Comparison of ENCODE assay signal across 35 cellular contexts in the genomic region with DNA sequence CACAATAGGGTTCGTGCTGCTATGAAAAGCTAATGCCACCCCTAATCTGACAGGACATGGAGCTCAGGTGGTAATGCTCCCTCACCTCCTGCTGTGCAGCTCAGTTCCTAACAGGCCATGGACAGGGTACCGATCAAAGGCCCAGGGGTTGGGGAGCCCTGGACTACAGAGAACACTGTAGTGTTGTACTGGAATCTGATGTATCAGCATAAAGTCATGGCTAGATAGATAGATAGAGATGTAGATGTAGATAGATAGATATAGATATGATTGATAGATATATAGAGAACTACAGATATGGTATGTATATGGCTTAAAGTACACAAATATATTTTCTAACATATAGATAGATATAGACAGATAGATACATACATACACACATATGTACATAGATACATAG.
"Had no signal": no experiment of that assay in that cellular context is flagged by ENCODE, and none has a peak within 500 bp of the region (broad histone marks: within the 10 kb centered on the region; RNA-seq: fewer than 3 reads in every experiment).

No MANE protein-coding gene starts in this region.

- H3K4me3 ChIP-seq: MG63 had no signal

- H3K9me3 ChIP-seq: MG63 had no signal

- H3K27me3 ChIP-seq: MG63 had no signal

- H3K36me3 ChIP-seq: MG63 had no signal

- DNase-seq: Kasumi-1, MG63, MM.1S, MV-4-11, NCI-H1048, NCI-H1092, NCI-H1092 treated with DMSO at 0.1 percent for 48 hours, NCI-H1105, NCI-H1105 treated with DMSO at 0.1 percent for 48 hours, NCI-H1417, NCI-H1417 treated with DMSO at 0.1 percent for 48 hours, NCI-H1436, NCI-H1436 treated with DMSO at 0.1 percent for 48 hours, NCI-H146, NCI-H1694, NCI-H1694 treated with DMSO at 0.1 percent for 48 hours, NCI-H187, NCI-H187 treated with DMSO at 0.1 percent for 48 hours, NCI-H1930, NCI-H2029, NCI-H2029 treated with DMSO at 0.1 percent for 48 hours, NCI-H2081 treated with DMSO at 0.1 percent for 48 hours, NCI-H2107, NCI-H2171, NCI-H2171 treated with DMSO at 0.1 percent for 48 hours, NCI-H2227 treated with DMSO at 0.1 percent for 48 hours, NCI-H226, NCI-H345, NCI-H446, NCI-H446 treated with DMSO at 0.1 percent for 48 hours, NCI-H510A, NCI-H510A treated with DMSO at 0.1 percent for 48 hours, NCI-H524, NCI-H524 treated with DMSO at 0.1 percent for 48 hours, NCI-H526 had no signal
